In genomic region chr20:56628015-56628872, GRCh38 we compare ENCODE assay signal across 9 cellular contexts. TPM values are rescaled to one million over a fixed set of nuclear protein-coding genes. Genes with fewer than 3 reads are reported as not detected.
A peak's percentile ranks its signal among the peaks of the same experiment; 100 is the strongest.
DNase-seq lines count a peak whose midpoint lies in the region; ATAC-seq and TF ChIP-seq lines count a peak whose summit lies in the region.
"Had no signal": no experiment of that assay in that cellular context is flagged by ENCODE, and none has a peak within 500 bp of the region (broad histone marks: within the 10 kb centered on the region; RNA-seq: fewer than 3 reads in every experiment).

No MANE protein-coding gene starts in this region.

- H3K9me3 ChIP-seq in Caco-2 = no peaks in the 10 kb centered on the region
- H3K9me3 ChIP-seq in Karpas-422 (ENCODE audit: low read length) = no peaks in the 10 kb centered on the region

- no peak for ATAC-seq in HG03432 (IDR thresholded peaks at IDR 0.05; ENCODE audit: unreplicated experiment)
- no peak for ATAC-seq in GM21619 (IDR thresholded peaks at IDR 0.05; ENCODE audit: unreplicated experiment)
- ATAC-seq in HG02870 (IDR thresholded peaks at IDR 0.05; ENCODE audit: unreplicated experiment) = no peak

- BruUV-seq in Caco-2 (replicated peaks; lab: Mats Ljungman, UMichigan) = TSS peak; percentile 49

- no peak overlapping the region for H3K27ac ChIP-seq in Karpas-422 (ENCODE audit: low read length)

- no peaks in the 10 kb centered on the region for H3K27me3 Mint-ChIP-seq in Caco-2 (ENCODE audit: insufficient read depth, unreplicated experiment)
- peaks cover 22% of the 10 kb centered on the region for H3K27me3 Mint-ChIP-seq in endothelial cell (ENCODE audit: unreplicated experiment)
- H3K27me3 Mint-ChIP-seq in neural crest cell (ENCODE audit: low read depth) = peaks cover 97% of the 10 kb centered on the region

- H3K4me3 ChIP-seq in Caco-2 (ENCODE audit: low read depth, low read length) (peak overlapping the region; percentile 75), Karpas-422 (ENCODE audit: low read length) (no peak overlapping the region)

- H3K27ac Mint-ChIP-seq in Caco-2 (ENCODE audit: unreplicated experiment) = peak overlapping the region; percentile 64
- H3K27ac Mint-ChIP-seq in endothelial cell (ENCODE audit: unreplicated experiment) = no peak overlapping the region
- H3K27ac Mint-ChIP-seq in neural crest cell (ENCODE audit: unreplicated experiment) = no peak overlapping the region

- peak overlapping the region; percentile 79 for H3K4me3 Mint-ChIP-seq in Caco-2 (ENCODE audit: unreplicated experiment)
- peak overlapping the region; percentile 80 for H3K4me3 Mint-ChIP-seq in endothelial cell (ENCODE audit: unreplicated experiment)
- peak overlapping the region; percentile 80 for H3K4me3 Mint-ChIP-seq in neural crest cell

- no peaks in the 10 kb centered on the region for H3K9me2 ChIP-seq in Karpas-422 (replicated peaks; ENCODE audit: insufficient read depth, low read length)

- H4K20me1 ChIP-seq in Karpas-422 (ENCODE audit: insufficient read depth, low read depth, low read length) = no peaks in the 10 kb centered on the region

- no peak overlapping the region for H2AFZ ChIP-seq in Karpas-422 (ENCODE audit: low read length)

- POLR2A ChIA-PET in Caco-2 (lab: Charles Lee) = interaction anchor here (0.6 to 2.9 kb wide), 4 partner anchors 22 to 54 kb away, joined by 3 to 26 read pairs (median 7); no protein-coding TSS in a partner anchor

- H3K4me1 ChIP-seq in Caco-2 (peaks cover 11% of the 10 kb centered on the region; the same call in 1 of the 2 replicates), Karpas-422 (ENCODE audit: low read length) (no peaks in the 10 kb centered on the region)

- peaks cover 13% of the 10 kb centered on the region for H3K4me1 Mint-ChIP-seq in Caco-2 (ENCODE audit: low read depth, unreplicated experiment)
- peaks cover 15% of the 10 kb centered on the region for H3K4me1 Mint-ChIP-seq in endothelial cell (ENCODE audit: unreplicated experiment)
- peaks cover 19% of the 10 kb centered on the region for H3K4me1 Mint-ChIP-seq in neural crest cell

- H3K27me3 ChIP-seq in Caco-2 (replicated peaks; ENCODE audit: control insufficient read depth, insufficient read depth, low read length) (no peaks in the 10 kb centered on the region), Karpas-422 (ENCODE audit: low read length) (no peaks in the 10 kb centered on the region)

- H3K9ac ChIP-seq in Karpas-422 (ENCODE audit: low read length) = no peak overlapping the region

- H3K36me3 ChIP-seq in Caco-2 (ENCODE audit: control insufficient read depth, insufficient read depth, low read length) (no peaks in the 10 kb centered on the region), Karpas-422 (ENCODE audit: insufficient read depth, low read length) (no peaks in the 10 kb centered on the region)

- DNase-seq in Caco-2 (peak; percentile 70 to 83), NCI-H526 treated with DMSO at 0.1 percent for 48 hours (lab: John Stamatoyannopoulos, UW) (peak; percentile 22), endothelial cell (ENCODE audit: low spot score) (peak; percentile 39), neural crest cell (ENCODE audit: low read depth, low spot score) (peak; percentile 23), Karpas-422 (no peak)

- intact Hi-C loops in Caco-2 (cut with micrococcal nuclease; ENCODE audit: unreplicated experiment) = loop anchor here (2.0 to 5.0 kb wide), 2 partner anchors 344 to 433 kb away; no protein-coding TSS in a partner anchor

- CTCF ChIA-PET in Caco-2 (lab: Charles Lee) = interaction anchor here (0.5 to 3.3 kb wide), 10 partner anchors 10 to 755 kb away, joined by 3 to 23 read pairs (median 5); no protein-coding TSS in a partner anchor

- TF ChIP-seq CTCF in Caco-2 (IDR thresholded peaks at IDR 0.05; ENCODE audit: insufficient read depth in 1 of 2, low read depth in 1 of 2, low read length in 1 of 2, severe bottlenecking in 1 of 2, unreplicated experiment in 1 of 2) (peak in 1 of 2 experiments; percentile 23), endothelial cell (IDR thresholded peaks at IDR 0.05; ENCODE audit: unreplicated experiment) (no peak), neural crest cell (conservative IDR thresholded peaks at IDR 0.05) (no peak)

- no peak overlapping the region for H3K4me2 ChIP-seq in Karpas-422 (ENCODE audit: low read depth, low read length, poor library complexity, severe bottlenecking)

- H3K9me3 Mint-ChIP-seq in Caco-2 (ENCODE audit: unreplicated experiment) (no peaks in the 10 kb centered on the region), endothelial cell (ENCODE audit: unreplicated experiment) (no peaks in the 10 kb centered on the region), neural crest cell (no peaks in the 10 kb centered on the region)

- H3K79me2 ChIP-seq in Karpas-422 (ENCODE audit: low read length) = no peaks in the 10 kb centered on the region

- peaks cover 42% of the 10 kb centered on the region for H3K36me3 Mint-ChIP-seq in Caco-2 (ENCODE audit: insufficient read depth, unreplicated experiment)
- peaks cover 5% of the 10 kb centered on the region for H3K36me3 Mint-ChIP-seq in endothelial cell (ENCODE audit: low read depth, unreplicated experiment)
- no peaks in the 10 kb centered on the region for H3K36me3 Mint-ChIP-seq in neural crest cell (ENCODE audit: low read depth)

RNA-seq across cellular contexts. Expression of gene TFAP2C, which starts 0.9 kb away (rescaled TPM):
- total RNA-seq in Caco-2 (2022) = 25.3 and 27.9 TPM in 2 replicates
- 0.82 TPM for total RNA-seq in endothelial cell (ENCODE audit: unreplicated experiment)
- 4.0 and 4.9 TPM in 2 replicates for total RNA-seq in neural crest cell
- not detected in 2 replicates for total RNA-seq in Karpas-422 (2014; rRNA removed; shearing (Covaris generic); ENCODE audit: low replicate concordance)
- total RNA-seq: T-helper 1 cell treated with Interleukin-12 subunit alpha and Interleukin-12 subunit beta and Interleukin-4 antibody, amounts not matched to agents 30 ng/mL and 1 ng/mL, for 36 hours had no signal
